15 cellular contexts compared by ENCODE assay signal in genomic region chr1:58812926-58813325, GRCh38. TPM values are rescaled to one million over a fixed set of nuclear protein-coding genes. Genes with fewer than 3 reads are reported as not detected.
DNase-seq lines count a peak whose midpoint lies in the region; ATAC-seq, FAIRE-seq and TF ChIP-seq lines count a peak whose summit lies in the region.
"Had no signal": no experiment of that assay in that cellular context is flagged by ENCODE, and none has a peak within 500 bp of the region (broad histone marks: within the 10 kb centered on the region; RNA-seq: fewer than 3 reads in every experiment).

No MANE protein-coding gene starts in this region.

- no peaks in the 10 kb centered on the region for H3K9me1 ChIP-seq in K562 (ENCODE audit: control insufficient read depth, insufficient read depth, low read length)

- peak overlapping the region; percentile 23 to 58 (median 40) for H3K4me3 Mint-ChIP-seq in CD4-positive, alpha-beta memory T cell
- H3K4me3 Mint-ChIP-seq in T-helper 1 cell treated with Interleukin-12 subunit alpha and Interleukin-12 subunit beta and Interleukin-4 antibody, amounts not matched to agents 30 μg/mL and 1 μg/mL, for 36 hours, result peak overlapping the region; percentile 11
- H3K4me3 Mint-ChIP-seq in natural killer cell treated with Interleukin-12 subunit alpha and Interleukin-12 subunit beta and Interleukin-15 and Interleukin-18, amount 100 ng/mL, for 72 hours, result peak overlapping the region; percentile 33
- H3K4me3 Mint-ChIP-seq in H9, result no peak overlapping the region

- H3K79me1 ChIP-seq in H9 (ENCODE audit: insufficient read depth, low read depth, low read length, poor library complexity, severe bottlenecking), result no peaks in the 10 kb centered on the region

- peaks cover 7% of the 10 kb centered on the region for H3F3A ChIP-seq in PC-3 (ENCODE audit: low read length, unreplicated experiment)

- no peak overlapping the region for H4K8ac ChIP-seq in H9 (replicated peaks; ENCODE audit: insufficient read length, low read depth, low read length)

- no peak overlapping the region for H2AK5ac ChIP-seq in H9 (ENCODE audit: insufficient read length, low read length)

- no peak overlapping the region for H4K91ac ChIP-seq in H9 (ENCODE audit: insufficient read length, low read depth, low read length)

- TF ChIP-seq RAD21 in K562 (CRISPR knock-in tag; conservative IDR thresholded peaks at IDR 0.05 in 1 of 2, IDR thresholded peaks at IDR 0.05 in 1 of 2), result no peak

- H3K79me2 ChIP-seq in K562 (ENCODE audit: control insufficient read depth, insufficient read depth, low read length) (no peaks in the 10 kb centered on the region), H9 (ENCODE audit: insufficient read depth, low read length) (no peaks in the 10 kb centered on the region), PC-3 (ENCODE audit: low read length) (no peaks in the 10 kb centered on the region)

- no peak for TF ChIP-seq EP300 in K562 (IDR thresholded peaks at IDR 0.05; ENCODE audit: low read length)

- POLR2A ChIA-PET in CD4-positive, alpha-beta memory T cell (lab: Charles Lee; ENCODE audit: partially characterized antibody), result interaction anchor here (0.9 to 3.6 kb wide), 3 partner anchors 17 to 129 kb away, joined by 5 to 91 read pairs (median 5); partner anchors contain the start of gene JUN
- POLR2A ChIA-PET in K562 (lab: Yijun Ruan, JAX), result interaction anchor here (0.7 kb wide), 1 partner anchor 30 kb away, joined by 3 read pairs; no protein-coding TSS in a partner anchor
- POLR2A ChIA-PET in PC-3 (lab: Charles Lee; ENCODE audit: unreplicated experiment), result no interaction called here

- in situ Hi-C loops in K562 (cut with MboI), result no loop called here

- H3K9me2 ChIP-seq in PC-3 (replicated peaks; ENCODE audit: low read length), result no peaks in the 10 kb centered on the region

- H3K9me3 Mint-ChIP-seq in CD4-positive, alpha-beta memory T cell, result no peaks in the 10 kb centered on the region
- H3K9me3 Mint-ChIP-seq in T-helper 1 cell treated with Interleukin-12 subunit alpha and Interleukin-12 subunit beta and Interleukin-4 antibody, amounts not matched to agents 30 μg/mL and 1 μg/mL, for 36 hours, result no peaks in the 10 kb centered on the region
- no peaks in the 10 kb centered on the region for H3K9me3 Mint-ChIP-seq in natural killer cell treated with Interleukin-12 subunit alpha and Interleukin-12 subunit beta and Interleukin-15 and Interleukin-18, amount 100 ng/mL, for 72 hours
- no peaks in the 10 kb centered on the region; a peak in 1 of 5 replicates for H3K9me3 Mint-ChIP-seq in H9
- H3K9me3 Mint-ChIP-seq: GM23338 had no signal

- no peak overlapping the region for H3K56ac ChIP-seq in H9 (ENCODE audit: insufficient read length, low read depth, low read length)

- CTCF ChIA-PET in CD4-positive, alpha-beta memory T cell (lab: Charles Lee; ENCODE audit: partially characterized antibody), result interaction anchor here (1.0 to 1.7 kb wide), 2 partner anchors 29 kb away, joined by 3 to 9 read pairs; partner anchors contain the start of gene JUN
- CTCF ChIA-PET in K562 (lab: Yijun Ruan, JAX; ENCODE audit: low intra/inter-chr PET ratio) (no interaction called here), PC-3 (lab: Charles Lee) (no interaction called here)

- no peak overlapping the region for H2BK12ac ChIP-seq in H9 (ENCODE audit: insufficient read length, low read depth, low read length)

- H4K5ac ChIP-seq in H9 (ENCODE audit: insufficient read length, low read depth, low read length), result no peak overlapping the region

- peaks cover 16% of the 10 kb centered on the region for H3K23me2 ChIP-seq in H9 (ENCODE audit: insufficient read length, low read depth, low read length, poor library complexity, severe bottlenecking)

- H3K4me1 ChIP-seq in CD4-positive, alpha-beta memory T cell (ENCODE audit: insufficient read depth, low read length), result peaks cover 51% of the 10 kb centered on the region
- H3K4me1 ChIP-seq in K562 (replicated peaks in 1 of 2; ENCODE audit: control insufficient read depth in 2 of 2, insufficient read depth in 2 of 2, low read length in 2 of 2) (peaks cover 16 to 27% of the 10 kb centered on the region in 2 experiments), H9 (ENCODE audit: insufficient read depth, low read length) (no peaks in the 10 kb centered on the region; the same call in 1 of the 2 replicates), PC-3 (ENCODE audit: insufficient read depth, low read length) (peaks cover 46% of the 10 kb centered on the region)

- 46% methylated on average over 4 of the region's 4 CpGs for WGBS in K562 (ENCODE audit: insufficient coverage, low coverage, missing lambda C conversion rate)
- no CpG with 5 or more reads among the region's 4 CpGs for WGBS in H9 (ENCODE audit: extremely low coverage, insufficient read length, low lambda C conversion rate)

- intact Hi-C loops in CD4-positive, alpha-beta memory T cell (cut with micrococcal nuclease), result loop anchor here (10.0 kb wide), 2 partner anchors 132 to 482 kb away; partner anchors contain the start of gene FGGY
- intact Hi-C loops in K562 (cut with micrococcal nuclease), result no loop called here
- intact Hi-C loops in PC-3 (cut with micrococcal nuclease), result no loop called here

- H3K23ac ChIP-seq in H9 (ENCODE audit: insufficient read length, low read depth, low read length), result no peak overlapping the region

- H3K4me2 ChIP-seq in K562 (ENCODE audit: insufficient read depth, low read length), result no peak overlapping the region
- no peak overlapping the region for H3K4me2 ChIP-seq in H9 (ENCODE audit: insufficient read depth, insufficient read length, low read length)
- H3K4me2 ChIP-seq in PC-3 (ENCODE audit: low read length), result no peak overlapping the region
- H3K4me2 ChIP-seq: BLaER1 had no signal

- H2AFZ ChIP-seq in K562 (ENCODE audit: low read depth, low read length) (no peak overlapping the region), H9 (ENCODE audit: low read length) (no peak overlapping the region), PC-3 (ENCODE audit: low read length) (no peak overlapping the region)

- H2BK20ac ChIP-seq in H9 (ENCODE audit: low read depth, low read length, poor library complexity, severe bottlenecking), result no peak overlapping the region

- H3K9me3 ChIP-seq in CD4-positive, alpha-beta memory T cell (ENCODE audit: control insufficient read depth in 1 of 2, low read length in 2 of 2), result no peaks in the 10 kb centered on the region
- H3K9me3 ChIP-seq in K562 (replicated peaks; ENCODE audit: control insufficient read depth, insufficient read depth, low read depth, low read length) (no peaks in the 10 kb centered on the region; the same call in 1 of the 2 replicates), H9 (ENCODE audit: control insufficient read depth, low read depth, low read length) (no peaks in the 10 kb centered on the region), PC-3 (ENCODE audit: low read length) (no peaks in the 10 kb centered on the region)
- H3K9me3 ChIP-seq: BLaER1 had no signal

- no peaks in the 10 kb centered on the region for H3K27me3 Mint-ChIP-seq in CD4-positive, alpha-beta memory T cell
- H3K27me3 Mint-ChIP-seq in T-helper 1 cell treated with Interleukin-12 subunit alpha and Interleukin-12 subunit beta and Interleukin-4 antibody, amounts not matched to agents 30 μg/mL and 1 μg/mL, for 36 hours (ENCODE audit: low read depth), result no peaks in the 10 kb centered on the region
- H3K27me3 Mint-ChIP-seq in natural killer cell treated with Interleukin-12 subunit alpha and Interleukin-12 subunit beta and Interleukin-15 and Interleukin-18, amount 100 ng/mL, for 72 hours, result no peaks in the 10 kb centered on the region
- peaks cover 24% of the 10 kb centered on the region for H3K27me3 Mint-ChIP-seq in H9 (ENCODE audit: low read depth)

- H3K9ac ChIP-seq in K562 (ENCODE audit: insufficient read depth in 1 of 2, low read depth in 2 of 2, low read length in 2 of 2) (no peak overlapping the region), H9 (ENCODE audit: extremely low read depth, insufficient read length, low read length) (no peak overlapping the region), PC-3 (ENCODE audit: low read length) (no peak overlapping the region)
- H3K9ac ChIP-seq: BLaER1 had no signal

- no peak overlapping the region for H2BK5ac ChIP-seq in H9 (ENCODE audit: insufficient read length, low read length)

- peak overlapping the region; percentile 55 for H3K27ac ChIP-seq in CD4-positive, alpha-beta memory T cell (ENCODE audit: low read depth, low read length)
- no peak overlapping the region for H3K27ac ChIP-seq in K562 (ENCODE audit: extremely low read depth, low read depth, low read length)
- H3K27ac ChIP-seq in H9 (ENCODE audit: insufficient read length, low read depth, low read length), result no peak overlapping the region
- H3K27ac ChIP-seq in PC-3 (ENCODE audit: low read length), result no peak overlapping the region
- H3K27ac ChIP-seq: BLaER1 had no signal

- H3K4ac ChIP-seq in H9 (ENCODE audit: low read depth, low read length), result no peak overlapping the region

- no peak for ATAC-seq in K562
- no peak for ATAC-seq in natural killer cell treated with Interleukin-12 subunit alpha and Interleukin-12 subunit beta and Interleukin-15 and Interleukin-18, amount 100 ng/mL, for 72 hours
- ATAC-seq in PC-3, result no peak
- ATAC-seq: GM23338 had no signal

- H3K36me3 Mint-ChIP-seq in CD4-positive, alpha-beta memory T cell, result peaks cover 0 to 4% of the 10 kb centered on the region in 2 donors
- peaks cover 11% of the 10 kb centered on the region for H3K36me3 Mint-ChIP-seq in T-helper 1 cell treated with Interleukin-12 subunit alpha and Interleukin-12 subunit beta and Interleukin-4 antibody, amounts not matched to agents 30 μg/mL and 1 μg/mL, for 36 hours (ENCODE audit: low read depth)
- no peaks in the 10 kb centered on the region for H3K36me3 Mint-ChIP-seq in natural killer cell treated with Interleukin-12 subunit alpha and Interleukin-12 subunit beta and Interleukin-15 and Interleukin-18, amount 100 ng/mL, for 72 hours
- no peaks in the 10 kb centered on the region; a peak in 1 of 7 replicates for H3K36me3 Mint-ChIP-seq in H9 (ENCODE audit: insufficient read depth in 1 of 3, low read depth in 3 of 3)

- H3K4me3 ChIP-seq in CD4-positive, alpha-beta memory T cell (ENCODE audit: low read length in 2 of 2), result no peak overlapping the region
- no peak overlapping the region for H3K4me3 ChIP-seq in K562
- H3K4me3 ChIP-seq in PC-3 (ENCODE audit: low read length), result no peak overlapping the region
- H3K4me3 ChIP-seq: BLaER1, coronary artery, GM23338, lung had no signal

- H3T11ph ChIP-seq in H9 (ENCODE audit: low read length), result no peak overlapping the region

- BruUV-seq in K562 (replicated peaks; lab: Mats Ljungman, UMichigan), result no TSS peak
- BruUV-seq in PC-3 (replicated peaks; lab: Mats Ljungman, UMichigan), result no TSS peak

- H3K27ac Mint-ChIP-seq in CD4-positive, alpha-beta memory T cell, result peak overlapping the region; percentile 89 to 99 (median 93)
- H3K27ac Mint-ChIP-seq in T-helper 1 cell treated with Interleukin-12 subunit alpha and Interleukin-12 subunit beta and Interleukin-4 antibody, amounts not matched to agents 30 μg/mL and 1 μg/mL, for 36 hours, result peak overlapping the region; percentile 82
- H3K27ac Mint-ChIP-seq in natural killer cell treated with Interleukin-12 subunit alpha and Interleukin-12 subunit beta and Interleukin-15 and Interleukin-18, amount 100 ng/mL, for 72 hours, result peak overlapping the region; percentile 23 to 41
- H3K27ac Mint-ChIP-seq in H9, result no peak overlapping the region
- H3K27ac Mint-ChIP-seq: GM23338 had no signal

- H2BK15ac ChIP-seq in H9 (ENCODE audit: low read depth, low read length), result no peak overlapping the region

- peak; percentile 64 to 90 (median 71) for DNase-seq in CD4-positive, alpha-beta memory T cell
- no peak for DNase-seq in K562 (ENCODE audit: extremely low read depth in 1 of 4, low spot score in 3 of 4)
- no peak for DNase-seq in natural killer cell treated with Interleukin-12 subunit alpha and Interleukin-12 subunit beta and Interleukin-15 and Interleukin-18, amount 100 ng/mL, for 72 hours (ENCODE audit: low spot score)
- no peak for DNase-seq in H9
- DNase-seq in NCI-H2029 (lab: John Stamatoyannopoulos, UW), result no peak
- DNase-seq in PC-3, result no peak
- DNase-seq in MV-4-11 (lab: John Stamatoyannopoulos, UW), result no peak
- DNase-seq: NCI-H2107, OCI-M1 had no signal

- no peaks in the 10 kb centered on the region for H3K27me3 ChIP-seq in CD4-positive, alpha-beta memory T cell (ENCODE audit: insufficient read depth, low read length)
- H3K27me3 ChIP-seq in K562 (ENCODE audit: control insufficient read depth in 2 of 2, insufficient read depth in 2 of 2, low read length in 2 of 2) (no peaks in the 10 kb centered on the region), H9 (ENCODE audit: insufficient read depth, low read length) (no peaks in the 10 kb centered on the region; the same call in 1 of the 2 replicates), PC-3 (ENCODE audit: low read length) (no peaks in the 10 kb centered on the region)
- H3K27me3 ChIP-seq: BLaER1 had no signal

- no peaks in the 10 kb centered on the region for H3K36me3 ChIP-seq in CD4-positive, alpha-beta memory T cell (ENCODE audit: insufficient read depth, low read length)
- H3K36me3 ChIP-seq in K562 (ENCODE audit: control insufficient read depth, insufficient read depth, low read length), result no peaks in the 10 kb centered on the region
- H3K36me3 ChIP-seq in PC-3 (ENCODE audit: low read depth, low read length), result no peaks in the 10 kb centered on the region
- H3K36me3 ChIP-seq: BLaER1 had no signal

- peaks cover 36 to 61% (median 50%) of the 10 kb centered on the region in 4 donors for H3K4me1 Mint-ChIP-seq in CD4-positive, alpha-beta memory T cell
- H3K4me1 Mint-ChIP-seq in T-helper 1 cell treated with Interleukin-12 subunit alpha and Interleukin-12 subunit beta and Interleukin-4 antibody, amounts not matched to agents 30 μg/mL and 1 μg/mL, for 36 hours (ENCODE audit: low read depth), result peaks cover 58% of the 10 kb centered on the region
- H3K4me1 Mint-ChIP-seq in natural killer cell treated with Interleukin-12 subunit alpha and Interleukin-12 subunit beta and Interleukin-15 and Interleukin-18, amount 100 ng/mL, for 72 hours (ENCODE audit: low read depth in 2 of 2), result peaks cover 38 to 43% of the 10 kb centered on the region in 2 donors
- H3K4me1 Mint-ChIP-seq in H9, result peaks cover 28 to 31% of the 10 kb centered on the region in 2 experiments

- no peak for FAIRE-seq in K562 (lab: Jason Lieb, UNC)
- FAIRE-seq: urothelium cell line had no signal

- TF ChIP-seq CTCF in K562 (IDR thresholded peaks at IDR 0.05 in 2 of 3, conservative IDR thresholded peaks at IDR 0.05 in 1 of 3; ENCODE audit: insufficient read depth in 2 of 3, low read depth in 1 of 3, low read length in 3 of 3) (no peak), H9 (conservative IDR thresholded peaks at IDR 0.05) (no peak), PC-3 (conservative IDR thresholded peaks at IDR 0.05; ENCODE audit: low read depth, low read length) (no peak)

- TF ChIP-seq POLR2A in K562 (conservative IDR thresholded peaks at IDR 0.05), result no peak

- no peaks in the 10 kb centered on the region for H4K20me1 ChIP-seq in K562 (replicated peaks; ENCODE audit: control insufficient read depth, insufficient read depth, low read length)
- H4K20me1 ChIP-seq in H9 (ENCODE audit: control insufficient read depth, insufficient read depth, insufficient read length), result no peaks in the 10 kb centered on the region
- no peaks in the 10 kb centered on the region for H4K20me1 ChIP-seq in PC-3 (ENCODE audit: low read length)
- H4K20me1 ChIP-seq: BLaER1 had no signal

- no peak overlapping the region for H3K14ac ChIP-seq in H9 (ENCODE audit: insufficient read depth, low read length)

- no peak overlapping the region for H2BK120ac ChIP-seq in H9 (ENCODE audit: low read depth, low read length, poor library complexity, severe bottlenecking)

- no peak overlapping the region for H3K18ac ChIP-seq in H9 (ENCODE audit: insufficient read length, low read depth, low read length)

RNA-seq across cellular contexts. Expression of gene JUN, which starts 29.1 kb away (rescaled TPM):
- 10 to 100 TPM; 19.0 TPM for total RNA-seq in CD4-positive, alpha-beta memory T cell
- 10 to 100 TPM; 40.4 to 56.7 TPM for polyA plus RNA-seq in CD4-positive, alpha-beta memory T cell
- 8.9 and 23.5 TPM in 2 replicates for total RNA-seq in K562 (2011; cell fraction: chromatin; rRNA removed; ENCODE audit: low replicate concordance)
- total RNA-seq in K562 (2011; cell fraction: nucleolus; rRNA removed), result 30.7 and 36.9 TPM in 2 replicates
- 14.8 and 18.0 TPM in 2 replicates for total RNA-seq in K562 (2011; cell fraction: nucleoplasm; rRNA removed)
- 23.4 and 24.4 TPM in 2 replicates for total RNA-seq in K562 (2014; rRNA removed)
- 3.4 and 3.8 TPM in 2 replicates for total RNA-seq in K562 (2014; rRNA removed; fragmentation: Illumina TruSeq; extraction: Trizol)
- total RNA-seq in K562 (2015; rRNA removed; fragmentation: Illumina TruSeq; extraction: Trizol), result 3.6 and 4.0 TPM in 2 replicates
- 19.7 and 24.0 TPM in 2 replicates for total RNA-seq in K562 (2021)
- 4.0 and 9.1 TPM in 2 replicates for polyA plus RNA-seq in K562 (2011; rRNA removed)
- 8.2 and 13.9 TPM in 2 replicates for polyA plus RNA-seq in K562 (2011; cell fraction: cytosol; rRNA removed)
- polyA plus RNA-seq in K562 (2011; cell fraction: nucleus; rRNA removed), result 10.6 and 11.1 TPM in 2 replicates
- polyA plus RNA-seq in K562 (2012), result 14.2 and 22.4 TPM in 2 replicates
- 5.9 and 7.6 TPM in 2 replicates for polyA plus RNA-seq in K562 (2014; fragmentation: Illumina TruSeq; extraction: Trizol)
- polyA plus RNA-seq in K562 (2014; fragmentation: Nextera tagmentation; extraction: Ambion mirVana), result under 1 TPM; 0.32 TPM
- polyA plus RNA-seq in K562 (2014; rRNA removed), result 16.4 and 20.1 TPM in 2 replicates
- polyA minus RNA-seq in K562 (2011; rRNA and poly(A)+ RNA removed), result 4.5 and 6.3 TPM in 2 replicates
- polyA minus RNA-seq in K562 (2011; cell fraction: cytosol; rRNA and poly(A)+ RNA removed), result 9.5 and 12.7 TPM in 2 replicates
- polyA minus RNA-seq in K562 (2011; cell fraction: nucleus; rRNA and poly(A)+ RNA removed), result 19.7 and 31.5 TPM in 2 replicates
- 10 to 100 TPM; 62.2 to 90.1 TPM for total RNA-seq in natural killer cell treated with Interleukin-12 subunit alpha and Interleukin-12 subunit beta and Interleukin-15 and Interleukin-18, amount 100 ng/mL, for 72 hours
- 14.2 and 15.7 TPM in 2 replicates for total RNA-seq in H9 (2021)
- total RNA-seq in PC-3 (2014; rRNA removed), result 73.6 and 95.1 TPM in 2 replicates

Comparison
In these comparisons a context has a peak if more than half of its experiments do, and no peak if none do; other contexts are left out.
1. DNase-seq: peak in CD4-positive, alpha-beta memory T cell (5 of 5); none in K562 (0 of 4), natural killer cell treated with Interleukin-12 subunit alpha and Interleukin-12 subunit beta and Interleukin-15 and Interleukin-18, amount 100 ng/mL, for 72 hours (single experiment), H9 (single experiment), NCI-H2029 (single experiment), PC-3 (single experiment) and MV-4-11 (single experiment).
2. H3K27ac Mint-ChIP-seq: peak in CD4-positive, alpha-beta memory T cell (7 of 7), T-helper 1 cell treated with Interleukin-12 subunit alpha and Interleukin-12 subunit beta and Interleukin-4 antibody, amounts not matched to agents 30 μg/mL and 1 μg/mL, for 36 hours (single experiment) and natural killer cell treated with Interleukin-12 subunit alpha and Interleukin-12 subunit beta and Interleukin-15 and Interleukin-18, amount 100 ng/mL, for 72 hours (2 of 2); none in H9 (0 of 3).
3. H3K4me3 Mint-ChIP-seq: peak in CD4-positive, alpha-beta memory T cell (8 of 8), T-helper 1 cell treated with Interleukin-12 subunit alpha and Interleukin-12 subunit beta and Interleukin-4 antibody, amounts not matched to agents 30 μg/mL and 1 μg/mL, for 36 hours (single experiment) and natural killer cell treated with Interleukin-12 subunit alpha and Interleukin-12 subunit beta and Interleukin-15 and Interleukin-18, amount 100 ng/mL, for 72 hours (single experiment); none in H9 (0 of 2).